11 cellular contexts compared by ENCODE assay signal in the genomic region with DNA sequence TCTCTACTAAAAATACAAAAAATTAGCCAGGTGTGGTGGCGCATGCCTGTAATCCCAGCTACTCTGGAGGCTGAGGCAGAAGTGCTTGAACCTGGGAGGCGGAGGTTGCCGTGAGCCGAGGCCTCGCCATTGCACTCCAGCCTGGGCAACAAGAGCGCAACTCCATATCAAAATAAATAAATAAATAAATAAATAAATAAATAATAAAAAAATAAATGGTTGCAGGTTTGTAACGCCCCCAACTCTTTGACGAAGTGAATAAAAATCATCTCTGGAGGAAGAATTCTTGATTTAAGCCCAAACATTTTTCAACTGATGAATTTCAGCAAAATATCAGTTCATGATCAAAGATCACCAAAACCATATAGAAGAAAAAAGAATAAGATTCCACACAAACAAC. TPM values are rescaled to one million over a fixed set of nuclear protein-coding genes. Genes with fewer than 3 reads are reported as not detected.
"Had no signal": no experiment of that assay in that cellular context is flagged by ENCODE, and none has a peak within 500 bp of the region (broad histone marks: within the 10 kb centered on the region; RNA-seq: fewer than 3 reads in every experiment).

No MANE protein-coding gene starts in this region.

- FAIRE-seq: HepG2, HTR-8/SVneo, K562 had no signal

- H3K4me3 ChIP-seq: K562 had no signal

- H3K4me1 Mint-ChIP-seq: IgD-negative memory B cell had no signal

- ATAC-seq: HepG2, K562 had no signal

- H3K27ac ChIP-seq: HL-60, KMS-11 had no signal

- H3K4me2 ChIP-seq: KMS-11 had no signal

- H3K27ac Mint-ChIP-seq: IgD-negative memory B cell had no signal

- DNase-seq: IMR-90, KBM-7, KG1 had no signal

- H3K4me3 Mint-ChIP-seq: IgD-negative memory B cell had no signal

RNA-seq across cellular contexts. Expression of a gene that starts 13.3 kb away (rescaled TPM):
- total RNA-seq: HepG2, HT-29 had no signal
- polyA plus RNA-seq: HepG2, IgD-negative memory B cell had no signal

RNA-seq across cellular contexts. Expression of a gene that starts 32.1 kb away (rescaled TPM):
- total RNA-seq: HepG2, HT-29, HT1080 had no signal
- polyA plus RNA-seq: HepG2, IMR-90 had no signal
